Comparison of ENCODE assay signal across 12 cellular contexts in genomic region chr1:11761988-11762406, GRCh38. TPM values are rescaled to one million over a fixed set of nuclear protein-coding genes. Genes with fewer than 3 reads are reported as not detected.
DNase-seq lines count a peak whose midpoint lies in the region; ATAC-seq, FAIRE-seq and TF ChIP-seq lines count a peak whose summit lies in the region.
"Had no signal": no experiment of that assay in that cellular context is flagged by ENCODE, and none has a peak within 500 bp of the region (broad histone marks: within the 10 kb centered on the region; RNA-seq: fewer than 3 reads in every experiment).

Gene C1orf167 (plus strand): TSS chr1:11762193. CDS start chr1:11764401, 2,208 bp downstream.

- FAIRE-seq in A549 (lab: Jason Lieb, UNC), result no peak

- no peak for TF ChIP-seq EP300 in A549 (IDR thresholded peaks at IDR 0.05)

- no peak within 1 kb of the TSS for H2BK15ac ChIP-seq in mesendoderm (replicated peaks; ENCODE audit: low read depth)

- no peak for TF ChIP-seq POLR2A in A549 (IDR thresholded peaks at IDR 0.05; ENCODE audit: low read length)

- TF ChIP-seq CTCF in A549 (IDR thresholded peaks at IDR 0.05), result no peak

- no peak within 1 kb of the TSS for H2AK5ac ChIP-seq in mesendoderm (ENCODE audit: low read length)

- H4K5ac ChIP-seq in mesendoderm (ENCODE audit: low read length), result no peak within 1 kb of the TSS

- H3K18ac ChIP-seq in mesendoderm (ENCODE audit: low read length), result no peak within 1 kb of the TSS

- ATAC-seq in A549 (peak in 1 of 2 experiments; percentile 68; a peak in 3 of 6 replicates), GM21786 (IDR thresholded peaks at IDR 0.05; ENCODE audit: unreplicated experiment) (no peak)

- no peak within 1 kb of the TSS for H2BK5ac ChIP-seq in mesendoderm (ENCODE audit: low read length)

- H3K4me3 Mint-ChIP-seq in activated naive CD4-positive, alpha-beta T cell treated with anti-CD3 and anti-CD28 coated beads, Interleukin-2, amount 10 ng/mL, durations not matched to agents 7 days and 5 days, result no peak within 1 kb of the TSS
- H3K4me3 Mint-ChIP-seq: nephron; stimulated activated memory B cell treated with anti-CD40 and anti-IgM and Interleukin-4, amounts not matched to agents 10 μg/mL and 1 μg/mL and 100 μg/mL, for 72 hours had no signal

- H3K27ac Mint-ChIP-seq in activated naive CD4-positive, alpha-beta T cell treated with anti-CD3 and anti-CD28 coated beads, Interleukin-2, amount 10 ng/mL, durations not matched to agents 7 days and 5 days, result no peak within 1 kb of the TSS
- H3K27ac Mint-ChIP-seq: stimulated activated memory B cell treated with anti-CD40 and anti-IgM and Interleukin-4, amounts not matched to agents 10 μg/mL and 1 μg/mL and 100 μg/mL, for 72 hours had no signal

- peaks cover 11% of the 10 kb centered on the region for H3K4me1 Mint-ChIP-seq in activated naive CD4-positive, alpha-beta T cell treated with anti-CD3 and anti-CD28 coated beads, Interleukin-2, amount 10 ng/mL, durations not matched to agents 7 days and 5 days
- H3K4me1 Mint-ChIP-seq: stimulated activated memory B cell treated with anti-CD40 and anti-IgM and Interleukin-4, amounts not matched to agents 10 μg/mL and 1 μg/mL and 100 μg/mL, for 72 hours had no signal

- H3K56ac ChIP-seq in mesendoderm (ENCODE audit: low read length), result peak within 1 kb of the TSS; percentile 64

- H3K27me3 ChIP-seq in HUES64 (ENCODE audit: insufficient read depth, low read length) (peaks cover 30% of the 10 kb centered on the region), mesendoderm (ENCODE audit: insufficient read depth, low read length, poor library complexity) (no peaks in the 10 kb centered on the region)

- H4K8ac ChIP-seq in mesendoderm (ENCODE audit: low read depth, low read length), result no peak within 1 kb of the TSS

- H3K27me3 Mint-ChIP-seq in activated naive CD4-positive, alpha-beta T cell treated with anti-CD3 and anti-CD28 coated beads, Interleukin-2, amount 10 ng/mL, durations not matched to agents 7 days and 5 days, result peaks cover 64% of the 10 kb centered on the region

- CTCF ChIA-PET in A549 (lab: Yijun Ruan, JAX), result interaction anchor here (1.3 kb wide), 1 partner anchor 22 kb away, joined by 5 read pairs; no protein-coding TSS in a partner anchor
- CTCF ChIA-PET in activated naive CD4-positive, alpha-beta T cell treated with anti-CD3 and anti-CD28 coated beads, Interleukin-2, amount 10 ng/mL, durations not matched to agents 7 days and 5 days (lab: Charles Lee), result no interaction called here

- H3K27ac ChIP-seq in A549 (no peak within 1 kb of the TSS), HUES64 (ENCODE audit: low read depth, low read length) (no peak within 1 kb of the TSS), mesendoderm (ENCODE audit: low read depth, low read length) (no peak within 1 kb of the TSS)
- H3K27ac ChIP-seq: epithelial cell of prostate had no signal

- no peaks in the 10 kb centered on the region for H3K36me3 ChIP-seq in HUES64 (ENCODE audit: insufficient read depth, low read length)
- H3K36me3 ChIP-seq in mesendoderm (ENCODE audit: control insufficient read depth, insufficient read depth, low read length), result no peaks in the 10 kb centered on the region

- no peak within 1 kb of the TSS for H3K4ac ChIP-seq in mesendoderm (ENCODE audit: low read depth, low read length)

- 21% methylated on average over 3 of the region's 29 CpGs for WGBS in A549 (ENCODE audit: missing lambda C conversion rate)
- WGBS in HUES64, result 6% methylated on average over 29 of the region's 29 CpGs
- no CpG with 5 or more reads among the region's 29 CpGs for WGBS in mesendoderm (ENCODE audit: extremely low coverage, insufficient coverage, low lambda C conversion rate)

- H3K9me3 ChIP-seq in A549 (no peaks in the 10 kb centered on the region), HUES64 (ENCODE audit: insufficient read depth, low read depth, low read length) (no peaks in the 10 kb centered on the region)

- H3K4me2 ChIP-seq in A549 (peak within 1 kb of the TSS; percentile 44), mesendoderm (ENCODE audit: low read length) (peak within 1 kb of the TSS; percentile 48)

- no peaks in the 10 kb centered on the region for H3K9me3 Mint-ChIP-seq in activated naive CD4-positive, alpha-beta T cell treated with anti-CD3 and anti-CD28 coated beads, Interleukin-2, amount 10 ng/mL, durations not matched to agents 7 days and 5 days
- H3K9me3 Mint-ChIP-seq: nephron; stimulated activated memory B cell treated with anti-CD40 and anti-IgM and Interleukin-4, amounts not matched to agents 10 μg/mL and 1 μg/mL and 100 μg/mL, for 72 hours had no signal

- no peak within 1 kb of the TSS for H3K9ac ChIP-seq in HUES64 (ENCODE audit: low read depth, low read length)
- H3K9ac ChIP-seq in mesendoderm (ENCODE audit: low read length), result no peak within 1 kb of the TSS

- H3K4me1 ChIP-seq in A549 (no peaks in the 10 kb centered on the region), HUES64 (ENCODE audit: insufficient read depth, low read length) (peaks cover 3% of the 10 kb centered on the region; the same call in 1 of the 2 replicates), mesendoderm (ENCODE audit: control insufficient read depth, low read depth, low read length) (no peaks in the 10 kb centered on the region)

- DNase-seq in A549 (ENCODE audit: low read depth in 1 of 2, low spot score in 1 of 2) (no peak), mesendoderm (peak; percentile 52), NCI-H2227 (lab: John Stamatoyannopoulos, UW; ENCODE audit: unreplicated experiment) (no peak), Ammon's horn (ENCODE audit: low spot score) (no peak), D341Med (ENCODE audit: low spot score) (no peak)
- DNase-seq in activated naive CD4-positive, alpha-beta T cell treated with anti-CD3 and anti-CD28 coated beads, Interleukin-2, amount 10 ng/mL, durations not matched to agents 7 days and 5 days, result peak; percentile 59
- DNase-seq: NCI-H510A had no signal

- H3K36me3 Mint-ChIP-seq in activated naive CD4-positive, alpha-beta T cell treated with anti-CD3 and anti-CD28 coated beads, Interleukin-2, amount 10 ng/mL, durations not matched to agents 7 days and 5 days, result no peaks in the 10 kb centered on the region
- H3K36me3 Mint-ChIP-seq: stimulated activated memory B cell treated with anti-CD40 and anti-IgM and Interleukin-4, amounts not matched to agents 10 μg/mL and 1 μg/mL and 100 μg/mL, for 72 hours had no signal

- H2BK120ac ChIP-seq in mesendoderm (ENCODE audit: low read depth, low read length), result no peak within 1 kb of the TSS

- no peak within 1 kb of the TSS for H3K23ac ChIP-seq in mesendoderm (ENCODE audit: low read length)

- H3K79me1 ChIP-seq in mesendoderm (ENCODE audit: low read length), result no peaks in the 10 kb centered on the region

- no peak for TF ChIP-seq RAD21 in A549 (conservative IDR thresholded peaks at IDR 0.05 in 1 of 2, IDR thresholded peaks at IDR 0.05 in 1 of 2)

- H3K79me2 ChIP-seq in mesendoderm (ENCODE audit: control insufficient read depth, insufficient read depth, low read length), result no peaks in the 10 kb centered on the region

- H3K4me3 ChIP-seq in A549 (no peak within 1 kb of the TSS), HUES64 (ENCODE audit: low read length) (peak within 1 kb of the TSS; percentile 26; the same call in 1 of the 2 replicates), mesendoderm (ENCODE audit: low read length) (no peak within 1 kb of the TSS)

- POLR2A ChIA-PET in A549 (lab: Yijun Ruan, JAX), result no interaction called here

TF ChIP-seq in A549, 52 proteins besides CTCF, POLR2A, EP300 and RAD21:
- TF ChIP-seq ATOH8 (CRISPR knock-in tag; IDR thresholded peaks at IDR 0.05; ENCODE audit: low read depth) (no peak), FOXS1 (CRISPR knock-in tag; IDR thresholded peaks at IDR 0.05) (no peak), HDAC2 (IDR thresholded peaks at IDR 0.05) (no peak), KDM1A (IDR thresholded peaks at IDR 0.05; ENCODE audit: low read depth) (no peak)

RNA-seq across cellular contexts. Expression of gene C1orf167, which starts in this region (rescaled TPM):
- polyA plus RNA-seq in A549 (2011; rRNA removed) (not detected in 2 replicates), A549 (2017; fragmentation: RNase III; extraction: RNeasy Plus Mini Kit Qiagen cat#74134 plus additional on column Dnase treatment) (not detected in 3 replicates)
- not detected in 2 replicates for polyA plus RNA-seq in A549 (2012; cell fraction: cytosol; rRNA removed)
- polyA plus RNA-seq in A549 (2012; cell fraction: nucleus; rRNA removed), result 0.04 TPM in 1 of 2 replicates, not detected in the other
- polyA minus RNA-seq in A549 (2011; rRNA and poly(A)+ RNA removed), result not detected in 2 replicates
- 0.85 TPM for polyA plus RNA-seq in HUES64 (2013, experiment 1 of 2)
- 0.76 TPM for polyA plus RNA-seq in HUES64 (2013, experiment 2 of 2)
- polyA plus RNA-seq in mesendoderm (2013, experiment 1 of 2), result 0.80 TPM
- polyA plus RNA-seq in mesendoderm (2013, experiment 2 of 2), result 0.63 TPM

Comparison
In these comparisons a context has a peak if more than half of its experiments do, and no peak if none do; other contexts are left out.
1. DNase-seq: peak in activated naive CD4-positive, alpha-beta T cell treated with anti-CD3 and anti-CD28 coated beads, Interleukin-2, amount 10 ng/mL, durations not matched to agents 7 days and 5 days (single experiment) and mesendoderm (single experiment); none in A549 (0 of 2), NCI-H2227 (single experiment), Ammon's horn (single experiment) and D341Med (single experiment).